20 cellular contexts compared by ENCODE assay signal in the genomic region with DNA sequence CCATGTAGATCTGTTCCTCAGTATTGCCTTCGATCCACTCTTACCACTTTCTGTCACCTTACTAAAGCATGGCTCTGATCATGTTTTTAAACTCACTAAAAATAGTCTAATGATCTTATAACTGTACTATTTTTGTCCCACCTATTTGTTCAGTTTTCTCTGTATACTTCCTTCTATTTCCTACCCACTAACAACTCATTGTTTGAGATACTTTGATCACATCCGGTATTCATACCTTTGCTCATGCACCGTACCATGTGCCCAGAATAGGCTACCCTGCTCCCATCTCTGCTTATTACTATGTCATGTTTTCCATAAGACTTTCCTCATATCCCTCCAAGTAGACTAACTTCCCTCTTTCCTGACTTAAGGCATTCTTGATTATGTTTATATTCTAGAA.
DNase-seq lines count a peak whose midpoint lies in the region; ATAC-seq, FAIRE-seq and TF ChIP-seq lines count a peak whose summit lies in the region.
"Had no signal": no experiment of that assay in that cellular context is flagged by ENCODE, and none has a peak within 500 bp of the region (broad histone marks: within the 10 kb centered on the region; RNA-seq: fewer than 3 reads in every experiment).

No MANE protein-coding gene starts in this region.

- FAIRE-seq in endothelial cell of umbilical vein (lab: Jason Lieb, UNC), result no peak

- peak; percentile 53 for ATAC-seq in activated CD4-positive, alpha-beta T cell treated with anti-CD3 and anti-CD28 coated beads for 36 hours
- ATAC-seq in IMR-90 (ENCODE audit: low read depth) (no peak), GM21825 (IDR thresholded peaks at IDR 0.05; ENCODE audit: unreplicated experiment) (no peak)

- 100% methylated on average over 2 of the region's 3 CpGs; no CpG with 5 or more reads in 1 of the 2 experiments for WGBS in IMR-90 (ENCODE audit: extremely low coverage in 2 of 2, insufficient read length in 1 of 2), 2 experiments

- H3K9me3 ChIP-seq in IMR-90 (ENCODE audit: control insufficient read depth, insufficient read depth, low read length), result no peaks in the 10 kb centered on the region
- no peaks in the 10 kb centered on the region for H3K9me3 ChIP-seq in endothelial cell of umbilical vein (replicated peaks; ENCODE audit: control insufficient read depth, insufficient read depth, low read length)
- no peaks in the 10 kb centered on the region for H3K9me3 ChIP-seq in skeletal muscle satellite cell (replicated peaks; ENCODE audit: low read length)
- H3K9me3 ChIP-seq: SK-N-SH, testis had no signal

- H3K9me3 Mint-ChIP-seq in activated CD4-positive, alpha-beta T cell treated with anti-CD3 and anti-CD28 coated beads for 36 hours (ENCODE audit: low read depth), result no peaks in the 10 kb centered on the region
- H3K9me3 Mint-ChIP-seq: H9 had no signal

- H3K9me1 ChIP-seq in IMR-90 (ENCODE audit: insufficient read depth, low read length), result peaks cover 10% of the 10 kb centered on the region; the same call in 1 of the 2 replicates
- no peaks in the 10 kb centered on the region for H3K9me1 ChIP-seq in endothelial cell of umbilical vein (replicated peaks; ENCODE audit: control insufficient read depth, extremely low read depth, insufficient read depth, low read length)

- no peak for DNase-seq in activated CD4-positive, alpha-beta T cell treated with anti-CD3 and anti-CD28 coated beads for 36 hours
- DNase-seq in activated CD4-positive, alpha-beta T cell treated with anti-CD3 and anti-CD28 coated beads for 1 hour, result no peak
- no peak for DNase-seq in IMR-90
- DNase-seq in endothelial cell of umbilical vein (ENCODE audit: low read depth, low spot score), result peak; percentile 82
- no peak for DNase-seq in NCI-H2196 treated with DMSO at 0.1 percent for 48 hours (lab: John Stamatoyannopoulos, UW; ENCODE audit: unreplicated experiment)
- DNase-seq in activated effector memory CD4-positive, alpha-beta T cell treated with anti-CD3 and anti-CD28 coated beads, Interleukin-2, amount 50 U/mL, for 16 hours, result no peak
- DNase-seq: activated T-cell treated with anti-CD3 and anti-CD28 coated beads, Interleukin-2, amount 50 U/mL, for 48 hours; DMS79 treated with DMSO at 0.1 percent for 48 hours; H9; left cardiac atrium; NCI-H1092; NCI-H526 treated with DMSO at 0.1 percent for 48 hours; SK-N-SH; stimulated activated CD4-positive, alpha-beta T cell treated with anti-CD3 and anti-CD28 coated beads, Interleukin-4, amount 100 ng/mL, for 1 hour; testis had no signal

- peaks cover 24 to 80% of the 10 kb centered on the region in 2 experiments for H3K79me1 ChIP-seq in IMR-90 (ENCODE audit: low read depth in 1 of 2, low read length in 2 of 2)

- H2AK5ac ChIP-seq in IMR-90 (ENCODE audit: low read depth, low read length), result no peak overlapping the region

- dilution Hi-C loops in IMR-90 (cut with HindIII; ENCODE audit: low sequenced_read_pairs, unreplicated experiment), result no loop called here
- dilution Hi-C loops in endothelial cell of umbilical vein (cut with MboI; ENCODE audit: extremely low pct_ligation_motif_present, low sequenced_read_pairs), result no loop called here

- CTCF ChIA-PET in activated CD4-positive, alpha-beta T cell treated with anti-CD3 and anti-CD28 coated beads for 36 hours (lab: Charles Lee), result interaction anchor here (0.6 to 1.7 kb wide), 2 partner anchors 12 kb away, joined by 4 to 6 read pairs; no protein-coding TSS in a partner anchor
- CTCF ChIA-PET in IMR-90 (lab: Yijun Ruan, JAX) (no interaction called here), endothelial cell of umbilical vein (lab: Charles Lee) (interaction anchor here (0.8 kb wide), 1 partner anchor 11 kb away, joined by 3 read pairs; no protein-coding TSS in a partner anchor)

- H3K4me1 Mint-ChIP-seq in activated CD4-positive, alpha-beta T cell treated with anti-CD3 and anti-CD28 coated beads for 36 hours, result peaks cover 61% of the 10 kb centered on the region

- H4K8ac ChIP-seq in IMR-90 (ENCODE audit: low read depth in 2 of 2, low read length in 2 of 2), result no peak overlapping the region

- H3K4me2 ChIP-seq in IMR-90 (ENCODE audit: low read depth, low read length) (no peak overlapping the region), endothelial cell of umbilical vein (ENCODE audit: insufficient read depth, low read length) (peak overlapping the region; percentile 5), skeletal muscle satellite cell (ENCODE audit: low read length) (no peak overlapping the region)
- H3K4me2 ChIP-seq: KMS-11 had no signal

- H4K5ac ChIP-seq in IMR-90 (ENCODE audit: low read depth, low read length), result no peak overlapping the region

- no peak overlapping the region for H3K4me3 Mint-ChIP-seq in activated CD4-positive, alpha-beta T cell treated with anti-CD3 and anti-CD28 coated beads for 36 hours
- H3K4me3 Mint-ChIP-seq: H9 had no signal

- H2BK15ac ChIP-seq in IMR-90 (ENCODE audit: low read depth, low read length), result no peak overlapping the region

- TF ChIP-seq POLR2A in IMR-90 (IDR thresholded peaks at IDR 0.05; ENCODE audit: low read depth, low read length) (no peak), endothelial cell of umbilical vein (IDR thresholded peaks at IDR 0.05; ENCODE audit: low read depth, low read length) (no peak)

- H4K20me1 ChIP-seq in IMR-90 (ENCODE audit: insufficient read depth, low read length) (peaks cover 84% of the 10 kb centered on the region), endothelial cell of umbilical vein (replicated peaks; ENCODE audit: control insufficient read depth, extremely low read depth, insufficient read depth, low read length) (peaks cover 11% of the 10 kb centered on the region)

- 0 out of 2 replicates have a peak overlapping the region, but pooled peaks have one; percentile 31 for H3K23ac ChIP-seq in IMR-90 (ENCODE audit: low read depth, low read length)

- H2AK9ac ChIP-seq in IMR-90 (replicated peaks; ENCODE audit: low read depth, low read length, poor library complexity), result no peak overlapping the region

- H3K56ac ChIP-seq in IMR-90 (ENCODE audit: extremely low read depth, insufficient read depth, low read length), result no peak overlapping the region

- no peaks in the 10 kb centered on the region for H3K27me3 Mint-ChIP-seq in activated CD4-positive, alpha-beta T cell treated with anti-CD3 and anti-CD28 coated beads for 36 hours

- H3K4me3 ChIP-seq in IMR-90 (ENCODE audit: insufficient read depth, low read depth, low read length), result no peak overlapping the region
- H3K4me3 ChIP-seq in endothelial cell of umbilical vein (replicated peaks in 1 of 3; ENCODE audit: insufficient read depth in 1 of 3, low read depth in 1 of 3, low read length in 3 of 3), result no peak overlapping the region
- H3K4me3 ChIP-seq in skeletal muscle satellite cell (ENCODE audit: low read length), result no peak overlapping the region
- H3K4me3 ChIP-seq: testis had no signal

- no peak for TF ChIP-seq CTCF in IMR-90 (conservative IDR thresholded peaks at IDR 0.05; ENCODE audit: low read depth, low read length)
- no peak for TF ChIP-seq CTCF in endothelial cell of umbilical vein (IDR thresholded peaks at IDR 0.05; ENCODE audit: extremely low read depth in 1 of 2, insufficient read depth in 1 of 2, low read depth in 1 of 2, low read length in 2 of 2)

- no peak overlapping the region for H4K91ac ChIP-seq in IMR-90 (ENCODE audit: insufficient read depth, low read depth, low read length)

- H3K27ac ChIP-seq in IMR-90 (ENCODE audit: insufficient read depth, low read length), result no peak overlapping the region
- peak overlapping the region; percentile 37 for H3K27ac ChIP-seq in endothelial cell of umbilical vein (ENCODE audit: insufficient read depth, low read depth, low read length)
- H3K27ac ChIP-seq: 22Rv1, C4-2B, KMS-11, testis had no signal

- BruUV-seq in IMR-90 (replicated peaks; lab: Mats Ljungman, UMichigan), result no TSS peak
- BruUV-seq in endothelial cell of umbilical vein (replicated peaks; lab: Mats Ljungman, UMichigan), result no TSS peak

- H2BK20ac ChIP-seq in IMR-90 (ENCODE audit: low read depth, low read length), result no peak overlapping the region

- peak overlapping the region; percentile 23 for H3K27ac Mint-ChIP-seq in activated CD4-positive, alpha-beta T cell treated with anti-CD3 and anti-CD28 coated beads for 36 hours
- H3K27ac Mint-ChIP-seq: H9 had no signal

- H3K36me3 ChIP-seq in IMR-90 (ENCODE audit: control insufficient read depth, insufficient read depth, low read length) (no peaks in the 10 kb centered on the region), endothelial cell of umbilical vein (ENCODE audit: control insufficient read depth in 2 of 2, extremely low read depth in 1 of 2, insufficient read depth in 2 of 2, low read length in 2 of 2) (no peaks in the 10 kb centered on the region), skeletal muscle satellite cell (ENCODE audit: insufficient read depth, low read length) (no peaks in the 10 kb centered on the region)

- no peak overlapping the region for H3K9ac ChIP-seq in IMR-90 (ENCODE audit: low read depth, low read length)
- no peak overlapping the region for H3K9ac ChIP-seq in endothelial cell of umbilical vein (replicated peaks; ENCODE audit: extremely low read depth, insufficient read depth, low read length)
- peak overlapping the region; percentile 21 for H3K9ac ChIP-seq in skeletal muscle satellite cell (ENCODE audit: low read depth, low read length)
- H3K9ac ChIP-seq: KMS-11, SK-N-SH had no signal

- H3K4me1 ChIP-seq in IMR-90 (ENCODE audit: control insufficient read depth, insufficient read depth, low read length), result peaks cover 15% of the 10 kb centered on the region
- H3K4me1 ChIP-seq in endothelial cell of umbilical vein (ENCODE audit: control insufficient read depth, extremely low read depth, insufficient read depth, low read length), result peaks cover 32% of the 10 kb centered on the region
- peaks cover 67% of the 10 kb centered on the region for H3K4me1 ChIP-seq in skeletal muscle satellite cell (ENCODE audit: control insufficient read depth, insufficient read depth, low read length)

- H3K18ac ChIP-seq in IMR-90 (ENCODE audit: low read depth, low read length), result no peak overlapping the region

- no peak for TF ChIP-seq RAD21 in IMR-90 (IDR thresholded peaks at IDR 0.05; ENCODE audit: low read length)

- no peak overlapping the region for H3K4ac ChIP-seq in IMR-90 (ENCODE audit: low read depth, low read length)

- H3K14ac ChIP-seq in IMR-90 (replicated peaks; ENCODE audit: low read depth, low read length), result no peak overlapping the region

- no peaks in the 10 kb centered on the region for H3K36me3 Mint-ChIP-seq in activated CD4-positive, alpha-beta T cell treated with anti-CD3 and anti-CD28 coated beads for 36 hours (ENCODE audit: low read depth)

- H2AFZ ChIP-seq in IMR-90 (replicated peaks; ENCODE audit: low read length, poor library complexity) (no peak overlapping the region), endothelial cell of umbilical vein (ENCODE audit: low read depth, low read length) (no peak overlapping the region)

- H2BK120ac ChIP-seq in IMR-90 (ENCODE audit: low read depth, low read length), result no peak overlapping the region

- H3K79me2 ChIP-seq in endothelial cell of umbilical vein (ENCODE audit: control insufficient read depth, insufficient read depth, low read length), result peaks cover 76% of the 10 kb centered on the region

- no peak overlapping the region for H2BK5ac ChIP-seq in IMR-90 (ENCODE audit: low read depth, low read length, poor library complexity, severe bottlenecking)

- in situ Hi-C loops in IMR-90 (cut with MboI; ENCODE audit: low sequenced_read_pairs), result no loop called here

- intact Hi-C loops in activated CD4-positive, alpha-beta T cell treated with anti-CD3 and anti-CD28 coated beads for 36 hours (cut with DNase I, micrococcal nuclease), result no loop called here
- intact Hi-C loops in IMR-90 (cut with micrococcal nuclease), result loop anchor here (10.0 kb wide), 1 partner anchor 276 kb away; no protein-coding TSS in a partner anchor
- intact Hi-C loops in endothelial cell of umbilical vein (cut with micrococcal nuclease), result loop anchor here (2.0 kb wide), 1 partner anchor 14 kb away; no protein-coding TSS in a partner anchor

- H3K27me3 ChIP-seq in IMR-90 (ENCODE audit: control insufficient read depth, insufficient read depth, low read length) (no peaks in the 10 kb centered on the region), endothelial cell of umbilical vein (ENCODE audit: control insufficient read depth in 2 of 2, insufficient read depth in 2 of 2, low read length in 2 of 2) (no peaks in the 10 kb centered on the region), skeletal muscle satellite cell (ENCODE audit: control insufficient read depth, insufficient read depth, low read length) (no peaks in the 10 kb centered on the region)
- H3K27me3 ChIP-seq: testis had no signal

- POLR2A ChIA-PET in activated CD4-positive, alpha-beta T cell treated with anti-CD3 and anti-CD28 coated beads for 36 hours (lab: Charles Lee), result no interaction called here
- POLR2A ChIA-PET in IMR-90 (lab: Charles Lee; ENCODE audit: unreplicated experiment), result no interaction called here
- POLR2A ChIA-PET in endothelial cell of umbilical vein (lab: Charles Lee), result no interaction called here

Comparison
In these comparisons a context has a peak if more than half of its experiments do, and no peak if none do; other contexts are left out.
1. intact Hi-C loops: an anchor here in IMR-90 (10.0 kb wide) and endothelial cell of umbilical vein (2.0 kb wide); none called in activated CD4-positive, alpha-beta T cell treated with anti-CD3 and anti-CD28 coated beads for 36 hours.